In genomic region chr4:111788046-111788642, GRCh38 we compare ENCODE assay signal across 21 cellular contexts.
A peak's percentile ranks its signal among the peaks of the same experiment; 100 is the strongest.
DNase-seq lines count a peak whose midpoint lies in the region; ATAC-seq, FAIRE-seq and TF ChIP-seq lines count a peak whose summit lies in the region.
"Had no signal": no experiment of that assay in that cellular context is flagged by ENCODE, and none has a peak within 500 bp of the region (broad histone marks: within the 10 kb centered on the region; RNA-seq: fewer than 3 reads in every experiment).

No MANE protein-coding gene starts in this region.

- no peaks in the 10 kb centered on the region for H3K9me2 ChIP-seq in GM23338 (ENCODE audit: insufficient read depth)

- no peaks in the 10 kb centered on the region for H3F3A ChIP-seq in GM23338 (replicated peaks; ENCODE audit: low read depth)

- FAIRE-seq in TTC549 (lab: Jason Lieb, UNC) (peak; percentile 54), GM12892 (lab: Jason Lieb, UNC) (no peak)
- FAIRE-seq: endothelial cell of umbilical vein had no signal

- H3K23ac ChIP-seq in neuronal stem cell (ENCODE audit: low read depth, low read length, poor library complexity), result no peak overlapping the region

- H3K27me3 Mint-ChIP-seq in GM23338 (ENCODE audit: insufficient read depth, low read depth, poor library complexity), result peaks cover 2% of the 10 kb centered on the region

- H2AFZ ChIP-seq in GM23338 (peak overlapping the region; percentile 79), neuronal stem cell (ENCODE audit: low read length) (peak overlapping the region; percentile 66)

- H3K36me3 ChIP-seq in GM23338 (ENCODE audit: insufficient read depth) (no peaks in the 10 kb centered on the region), neuronal stem cell (replicated peaks in 1 of 2; ENCODE audit: control insufficient read depth in 2 of 2, insufficient read depth in 2 of 2, low read length in 2 of 2) (no peaks in the 10 kb centered on the region)
- H3K36me3 ChIP-seq: Peyer's patch, right lobe of liver, vagina had no signal

- TF ChIP-seq CTCF in GM23338 (conservative IDR thresholded peaks at IDR 0.05; ENCODE audit: low read depth in 2 of 2), result no peak
- no peak for TF ChIP-seq CTCF in GM10266 (IDR thresholded peaks at IDR 0.05; ENCODE audit: control insufficient read depth, insufficient read depth, low read depth, missing control alignments)

- no peak overlapping the region for H2BK5ac ChIP-seq in neuronal stem cell (ENCODE audit: low read length)

- H3K9me3 ChIP-seq in neuronal stem cell (replicated peaks in 1 of 2; ENCODE audit: control insufficient read depth in 2 of 2, insufficient read depth in 1 of 2, low read depth in 1 of 2, low read length in 2 of 2), result no peaks in the 10 kb centered on the region
- H3K9me3 ChIP-seq: Peyer's patch, right lobe of liver, vagina had no signal

- no peak overlapping the region for H4K91ac ChIP-seq in neuronal stem cell (ENCODE audit: low read depth, low read length, poor library complexity)

- H3K9me3 Mint-ChIP-seq in GM23338, result no peaks in the 10 kb centered on the region
- H3K9me3 Mint-ChIP-seq: CD4-positive, alpha-beta T cell had no signal

- H3K4me1 ChIP-seq in GM23338 (ENCODE audit: insufficient read depth), result peaks cover 24% of the 10 kb centered on the region
- peaks cover 2 to 5% of the 10 kb centered on the region in 2 donors for H3K4me1 ChIP-seq in neuronal stem cell (ENCODE audit: control insufficient read depth in 2 of 2, insufficient read depth in 1 of 2, low read depth in 1 of 2, low read length in 2 of 2)
- H3K4me1 ChIP-seq: Peyer's patch, right lobe of liver, vagina had no signal

- peak; percentile 86 for DNase-seq in GM23338 (ENCODE audit: low spot score)
- no peak for DNase-seq in neuronal stem cell (ENCODE audit: low spot score)
- no peak for DNase-seq in GM10266 (ENCODE audit: extremely low spot score)
- no peak for DNase-seq in GM12892 (ENCODE audit: insufficient read length)
- DNase-seq in NCI-H345 treated with DMSO at 0.1 percent for 48 hours (lab: John Stamatoyannopoulos, UW; ENCODE audit: unreplicated experiment), result no peak
- DNase-seq: activated CD4-positive, alpha-beta T cell treated with anti-CD3 and anti-CD28 coated beads for 36 hours; activated gamma-delta T cell; amygdala; CD4-positive, alpha-beta T cell; natural killer cell; NCI-H1436 treated with DMSO at 0.1 percent for 48 hours; NCI-H226; Peyer's patch; right lobe of liver; stimulated activated CD4-positive, alpha-beta T cell treated with anti-CD3 and anti-CD28 coated beads, Interleukin-2, amount 100 ng/mL, for 24 hours had no signal

- peak overlapping the region; percentile 76 for H3K4me2 ChIP-seq in GM23338
- H3K4me2 ChIP-seq in neuronal stem cell (ENCODE audit: insufficient read depth, low read length, poor library complexity, severe bottlenecking), result peak overlapping the region; percentile 51

- H3K27me3 ChIP-seq in GM23338 (ENCODE audit: insufficient read depth), result peaks cover 12% of the 10 kb centered on the region
- peaks cover 0 to 4% (median 0%) of the 10 kb centered on the region in 3 experiments for H3K27me3 ChIP-seq in neuronal stem cell (ENCODE audit: control insufficient read depth in 3 of 3, insufficient read depth in 3 of 3, low read depth in 1 of 3, low read length in 3 of 3)
- H3K27me3 ChIP-seq: Peyer's patch, right lobe of liver, vagina had no signal

- no peak overlapping the region for H3K4ac ChIP-seq in neuronal stem cell (ENCODE audit: low read length)

- H3K27ac Mint-ChIP-seq in GM23338, result no peak overlapping the region
- H3K27ac Mint-ChIP-seq: activated CD4-positive, alpha-beta T cell treated with anti-CD3 and anti-CD28 coated beads for 36 hours; CD4-positive, alpha-beta T cell; natural killer cell had no signal

- H2BK120ac ChIP-seq in neuronal stem cell (ENCODE audit: low read depth, low read length), result no peak overlapping the region

- no peaks in the 10 kb centered on the region for H3K79me2 ChIP-seq in GM23338 (replicated peaks; ENCODE audit: insufficient read depth)

- no peaks in the 10 kb centered on the region for H3K36me3 Mint-ChIP-seq in GM23338 (ENCODE audit: low read depth)
- H3K36me3 Mint-ChIP-seq: natural killer cell had no signal

- H3K27ac ChIP-seq in GM23338 (ENCODE audit: low read depth) (no peak overlapping the region), neuronal stem cell (replicated peaks; ENCODE audit: low read length) (no peak overlapping the region)
- H3K27ac ChIP-seq: Peyer's patch, right lobe of liver, vagina had no signal

- no peak overlapping the region for H2AK5ac ChIP-seq in neuronal stem cell (ENCODE audit: low read depth, low read length)

- peak overlapping the region; percentile 64 for H3K4me3 Mint-ChIP-seq in GM23338
- H3K4me3 Mint-ChIP-seq: activated CD4-positive, alpha-beta T cell treated with anti-CD3 and anti-CD28 coated beads for 36 hours; CD4-positive, alpha-beta T cell; natural killer cell had no signal

- H3K9ac ChIP-seq in neuronal stem cell (ENCODE audit: low read depth, low read length, poor library complexity), result no peak overlapping the region

- TF ChIP-seq POLR2A in GM12892 (IDR thresholded peaks at IDR 0.05; ENCODE audit: low read depth, low read length), result no peak

- ATAC-seq in GM23338 (peak; percentile 99), HG02642 (IDR thresholded peaks at IDR 0.05; ENCODE audit: poor library complexity, unreplicated experiment) (no peak)
- ATAC-seq: activated CD4-positive, alpha-beta T cell treated with anti-CD3 and anti-CD28 coated beads for 36 hours; natural killer cell; right lobe of liver; SK-N-SH treated with all-trans-retinoic acid at 6 μM for 48 hours had no signal

- WGBS in neuronal stem cell (ENCODE audit: extremely low coverage in 2 of 2, insufficient read length in 2 of 2, insufficient replicate concordance in 1 of 2), 2 donors, result no CpG with 5 or more reads among the region's 22 CpGs

- no peak overlapping the region for H2BK12ac ChIP-seq in neuronal stem cell (ENCODE audit: low read length)

- H2BK15ac ChIP-seq in neuronal stem cell (ENCODE audit: low read length), result no peak overlapping the region

- no peak overlapping the region for H3K14ac ChIP-seq in neuronal stem cell (ENCODE audit: low read length)

- no peak overlapping the region for H3K18ac ChIP-seq in neuronal stem cell (ENCODE audit: low read length)

- H3K4me1 Mint-ChIP-seq in GM23338, result peaks cover 19% of the 10 kb centered on the region
- H3K4me1 Mint-ChIP-seq: activated CD4-positive, alpha-beta T cell treated with anti-CD3 and anti-CD28 coated beads for 36 hours; natural killer cell had no signal

- H4K8ac ChIP-seq in neuronal stem cell (ENCODE audit: low read depth, low read length), result no peak overlapping the region

- H3K4me3 ChIP-seq in GM23338 (peak overlapping the region; percentile 52), iPS-11a (ENCODE audit: low read depth, low read length) (peak overlapping the region; percentile 44), neuronal stem cell (ENCODE audit: low read length in 2 of 2) (peak overlapping the region in 1 of 2 donors; percentile 10)
- H3K4me3 ChIP-seq: Peyer's patch, right lobe of liver, vagina had no signal

- no peaks in the 10 kb centered on the region for H3K79me1 ChIP-seq in neuronal stem cell (ENCODE audit: low read depth, low read length)

- H4K20me1 ChIP-seq in GM23338 (replicated peaks; ENCODE audit: insufficient read depth), result no peaks in the 10 kb centered on the region

TF ChIP-seq in GM23338, 12 proteins besides CTCF, POLR2A, EP300 and RAD21:
- no peak for TF ChIP-seq CREB1 (CRISPR knock-in tag; IDR thresholded peaks at IDR 0.05; ENCODE audit: low read depth)
- TF ChIP-seq NANOG (IDR thresholded peaks at IDR 0.05; ENCODE audit: borderline replicate concordance), result no peak
- TF ChIP-seq, protein P1, sequence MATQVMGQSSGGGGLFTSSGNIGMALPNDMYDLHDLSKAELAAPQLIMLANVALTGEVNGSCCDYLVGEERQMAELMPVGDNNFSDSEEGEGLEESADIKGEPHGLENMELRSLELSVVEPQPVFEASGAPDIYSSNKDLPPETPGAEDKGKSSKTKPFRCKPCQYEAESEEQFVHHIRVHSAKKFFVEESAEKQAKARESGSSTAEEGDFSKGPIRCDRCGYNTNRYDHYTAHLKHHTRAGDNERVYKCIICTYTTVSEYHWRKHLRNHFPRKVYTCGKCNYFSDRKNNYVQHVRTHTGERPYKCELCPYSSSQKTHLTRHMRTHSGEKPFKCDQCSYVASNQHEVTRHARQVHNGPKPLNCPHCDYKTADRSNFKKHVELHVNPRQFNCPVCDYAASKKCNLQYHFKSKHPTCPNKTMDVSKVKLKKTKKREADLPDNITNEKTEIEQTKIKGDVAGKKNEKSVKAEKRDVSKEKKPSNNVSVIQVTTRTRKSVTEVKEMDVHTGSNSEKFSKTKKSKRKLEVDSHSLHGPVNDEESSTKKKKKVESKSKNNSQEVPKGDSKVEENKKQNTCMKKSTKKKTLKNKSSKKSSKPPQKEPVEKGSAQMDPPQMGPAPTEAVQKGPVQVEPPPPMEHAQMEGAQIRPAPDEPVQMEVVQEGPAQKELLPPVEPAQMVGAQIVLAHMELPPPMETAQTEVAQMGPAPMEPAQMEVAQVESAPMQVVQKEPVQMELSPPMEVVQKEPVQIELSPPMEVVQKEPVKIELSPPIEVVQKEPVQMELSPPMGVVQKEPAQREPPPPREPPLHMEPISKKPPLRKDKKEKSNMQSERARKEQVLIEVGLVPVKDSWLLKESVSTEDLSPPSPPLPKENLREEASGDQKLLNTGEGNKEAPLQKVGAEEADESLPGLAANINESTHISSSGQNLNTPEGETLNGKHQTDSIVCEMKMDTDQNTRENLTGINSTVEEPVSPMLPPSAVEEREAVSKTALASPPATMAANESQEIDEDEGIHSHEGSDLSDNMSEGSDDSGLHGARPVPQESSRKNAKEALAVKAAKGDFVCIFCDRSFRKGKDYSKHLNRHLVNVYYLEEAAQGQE (IDR thresholded peaks at IDR 0.05; ENCODE audit: unreplicated experiment), result no peak
- TF ChIP-seq ZNF331 (CRISPR knock-in tag; IDR thresholded peaks at IDR 0.05; ENCODE audit: low read depth), result no peak
- TF ChIP-seq STAT1 (IDR thresholded peaks at IDR 0.05; ENCODE audit: unreplicated experiment), result no peak
- TF ChIP-seq EZH2phosphoT487 (IDR thresholded peaks at IDR 0.05; ENCODE audit: unreplicated experiment), result no peak
- TF ChIP-seq POLR2AphosphoS5 (IDR thresholded peaks at IDR 0.05; ENCODE audit: low read depth), result no peak
